Comparison of ENCODE assay signal across 23 cellular contexts in genomic region chr17:9086577-9086976, GRCh38.
DNase-seq lines count a peak whose midpoint lies in the region; FAIRE-seq lines count a peak whose summit lies in the region.
"Had no signal": no experiment of that assay in that cellular context is flagged by ENCODE, and none has a peak within 500 bp of the region (broad histone marks: within the 10 kb centered on the region; RNA-seq: fewer than 3 reads in every experiment).

No MANE protein-coding gene starts in this region.

- DNase-seq in activated effector memory CD4-positive, alpha-beta T cell treated with anti-CD3 and anti-CD28 coated beads, Interleukin-2, amount 50 U/mL, for 16 hours = peak; percentile 19
- no peak for DNase-seq in activated effector memory CD4-positive, alpha-beta T cell treated with Interleukin-2 at 50 U/mL for 16 hours
- DNase-seq in HTR-8/SVneo (ENCODE audit: insufficient read length, low spot score) (no peak), ecto neural progenitor cell (ENCODE audit: low spot score) (peak; percentile 27), HuH-7.5 (ENCODE audit: low spot score) (no peak)
- DNase-seq in activated naive CD4-positive, alpha-beta T cell (lab: John Stamatoyannopoulos, UW) = no peak
- DNase-seq: ACHN; AML-193; BE2C; CD4-positive, alpha-beta T cell; DMS 273 treated with DMSO at 0.1 percent for 48 hours; DMS79; EL; GDM1; GM23248; H7; HCEC 1CT; HFFc6 had no signal

- peak; percentile 97 for FAIRE-seq in HTR-8/SVneo (lab: Jason Lieb, UNC)
- FAIRE-seq: A204.1, D721Med, GM12878, GM19239, H1 had no signal

Comparison
In these comparisons a context has a peak if more than half of its experiments do, and no peak if none do; other contexts are left out.
1. DNase-seq: peak in activated effector memory CD4-positive, alpha-beta T cell treated with anti-CD3 and anti-CD28 coated beads, Interleukin-2, amount 50 U/mL, for 16 hours (single experiment) and ecto neural progenitor cell (single experiment); none in activated effector memory CD4-positive, alpha-beta T cell treated with Interleukin-2 at 50 U/mL for 16 hours (single experiment), HTR-8/SVneo (single experiment), HuH-7.5 (single experiment) and activated naive CD4-positive, alpha-beta T cell (0 of 4).